31 cellular contexts compared by ENCODE assay signal in genomic region chr17:20196314-20196713, GRCh38.
"Had no signal": no experiment of that assay in that cellular context is flagged by ENCODE, and none has a peak within 500 bp of the region (broad histone marks: within the 10 kb centered on the region; RNA-seq: fewer than 3 reads in every experiment).

No MANE protein-coding gene starts in this region.

- ATAC-seq: activated CD8-positive, alpha-beta T cell treated with anti-CD3 and anti-CD28 coated beads for 36 hours; activated naive CD4-positive, alpha-beta T cell treated with anti-CD3 and anti-CD28 coated beads, Interleukin-2, amount 50 U/mL, for 72 hours; gastroesophageal sphincter; natural killer cell; psoas muscle; stimulated activated memory B cell treated with anti-CD40 and anti-IgM and Interleukin-4, amounts not matched to agents 10 μg/mL and 1 μg/mL and 100 μg/mL, for 72 hours; stimulated activated naive CD8-positive, alpha-beta T cell treated with anti-CD3 and anti-CD28 coated beads, Interleukin-15, amount 100 ng/mL, for 72 hours; T-helper 17 cell had no signal

- H3K27ac ChIP-seq: gastroesophageal sphincter, hepatocyte, neural progenitor cell, parathyroid adenoma, psoas muscle, right atrium auricular region had no signal

- H3K4me1 ChIP-seq: gastroesophageal sphincter, parathyroid adenoma, psoas muscle, right atrium auricular region had no signal

- H3K4me2 ChIP-seq: hepatocyte, neural progenitor cell, smooth muscle cell had no signal

- H3K27me3 ChIP-seq: gastroesophageal sphincter, hepatocyte, neural progenitor cell, right atrium auricular region, tibial artery had no signal

- H3K9ac ChIP-seq: neural progenitor cell, parathyroid adenoma had no signal

- H3K27me3 Mint-ChIP-seq: activated B cell treated with CpG ODN at 0.5 μM for 24 hours; activated CD8-positive, alpha-beta T cell treated with anti-CD3 and anti-CD28 coated beads for 36 hours; central memory CD8-positive, alpha-beta T cell; stimulated activated memory B cell treated with anti-CD40 and anti-IgM and Interleukin-4, amounts not matched to agents 10 μg/mL and 1 μg/mL and 100 μg/mL, for 72 hours; stimulated activated naive CD8-positive, alpha-beta T cell treated with anti-CD3 and anti-CD28 coated beads, Interleukin-15, amount 100 ng/mL, for 72 hours; T-helper 17 cell had no signal

- FAIRE-seq: bronchial epithelial cell, keratinocyte had no signal

- DNase-seq: activated B cell treated with CpG ODN at 0.5 μM for 24 hours; activated CD4-positive, alpha-beta T cell treated with anti-CD3 and anti-CD28 coated beads, Interleukin-2, amount 50 U/mL, for 1 hour; activated CD8-positive, alpha-beta T cell treated with anti-CD3 and anti-CD28 coated beads for 36 hours; activated naive CD4-positive, alpha-beta T cell; activated T-cell treated with anti-CD3 and anti-CD28 coated beads, Interleukin-2, amount 50 U/mL, for 48 hours; anterior cingulate cortex; dermis blood vessel endothelial cell; effector CD8-positive, alpha-beta T cell; erythroblast; mesenchymal stem cell; natural killer cell; occipital lobe; psoas muscle; stimulated activated CD4-positive, alpha-beta T cell treated with anti-CD3 and anti-CD28 coated beads, Interleukin-1b, Interleukin-23, amount 100 ng/mL, for 48 hours; stimulated activated CD4-positive, alpha-beta T cell treated with anti-CD3 and anti-CD28 coated beads, Interleukin-4, amount 100 ng/mL, for 4 hours; stimulated activated CD8-positive, alpha-beta memory T cell treated with anti-CD3 and anti-CD28 coated beads, Interleukin-4, amount 100 ng/mL, for 48 hours; stimulated activated naive CD8-positive, alpha-beta T cell treated with anti-CD3 and anti-CD28 coated beads, Interleukin-15, amount 100 ng/mL, for 72 hours; T-helper 17 cell; T1000; tibial artery had no signal

- H3K27ac Mint-ChIP-seq: activated B cell treated with CpG ODN at 0.5 μM for 24 hours; activated CD8-positive, alpha-beta T cell treated with anti-CD3 and anti-CD28 coated beads for 36 hours; activated naive CD4-positive, alpha-beta T cell treated with anti-CD3 and anti-CD28 coated beads, Interleukin-2, amount 50 U/mL, for 72 hours; natural killer cell; neural progenitor cell; stimulated activated memory B cell treated with anti-CD40 and anti-IgM and Interleukin-4, amounts not matched to agents 10 μg/mL and 1 μg/mL and 100 μg/mL, for 72 hours; stimulated activated naive CD8-positive, alpha-beta T cell treated with anti-CD3 and anti-CD28 coated beads, Interleukin-15, amount 100 ng/mL, for 72 hours; T-helper 17 cell had no signal

- H3K4me3 ChIP-seq: gastroesophageal sphincter, hepatocyte, neural progenitor cell, psoas muscle, right atrium auricular region, smooth muscle cell, tibial artery had no signal

- H2AFZ ChIP-seq: hepatocyte, neural progenitor cell, parathyroid adenoma had no signal

- H3K9me3 ChIP-seq: gastroesophageal sphincter, psoas muscle, tibial artery had no signal

- H3K4me3 Mint-ChIP-seq: activated B cell treated with CpG ODN at 0.5 μM for 24 hours; activated CD8-positive, alpha-beta T cell treated with anti-CD3 and anti-CD28 coated beads for 36 hours; central memory CD8-positive, alpha-beta T cell; natural killer cell; neural progenitor cell; stimulated activated memory B cell treated with anti-CD40 and anti-IgM and Interleukin-4, amounts not matched to agents 10 μg/mL and 1 μg/mL and 100 μg/mL, for 72 hours; stimulated activated naive CD8-positive, alpha-beta T cell treated with anti-CD3 and anti-CD28 coated beads, Interleukin-15, amount 100 ng/mL, for 72 hours; T-helper 17 cell had no signal

- H3K4me1 Mint-ChIP-seq: activated B cell treated with CpG ODN at 0.5 μM for 24 hours; central memory CD8-positive, alpha-beta T cell; neural progenitor cell; stimulated activated memory B cell treated with anti-CD40 and anti-IgM and Interleukin-4, amounts not matched to agents 10 μg/mL and 1 μg/mL and 100 μg/mL, for 72 hours; stimulated activated naive CD8-positive, alpha-beta T cell treated with anti-CD3 and anti-CD28 coated beads, Interleukin-15, amount 100 ng/mL, for 72 hours had no signal

- H3K9me3 Mint-ChIP-seq: central memory CD8-positive, alpha-beta T cell had no signal

- H3K36me3 ChIP-seq: gastroesophageal sphincter, neural progenitor cell, right atrium auricular region, tibial artery had no signal

- H3K36me3 Mint-ChIP-seq: natural killer cell had no signal

- H3K79me2 ChIP-seq: parathyroid adenoma had no signal
